In the genomic region with DNA sequence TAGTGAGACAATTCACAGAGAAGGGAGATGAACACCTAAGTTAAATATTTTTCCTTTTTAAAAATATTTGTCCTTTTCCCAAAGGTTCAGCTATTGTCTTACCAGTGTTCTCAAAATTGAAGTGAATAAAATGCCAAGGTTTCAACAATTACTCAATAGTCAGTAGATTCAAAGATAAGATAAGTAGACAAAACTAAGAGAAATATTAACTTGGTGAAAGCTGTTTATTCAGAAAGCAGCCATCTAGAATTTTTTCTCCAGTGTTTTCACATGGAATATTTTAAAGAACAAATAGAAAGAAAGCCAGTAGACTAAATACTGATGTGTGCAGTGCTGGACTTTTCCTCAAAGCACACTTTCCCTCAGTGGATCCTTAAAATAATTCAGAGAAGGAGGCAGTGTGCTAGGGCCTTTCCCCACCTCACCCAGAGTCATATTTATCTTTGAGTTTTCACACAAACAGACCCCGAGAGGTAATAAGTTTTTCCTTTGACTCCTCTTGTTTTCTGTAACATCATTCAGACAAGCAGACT, we compare ENCODE assay signal across 1 cellular context.
TF ChIP-seq lines count a peak whose summit lies in the region.

No MANE protein-coding gene starts in this region.

TF ChIP-seq in GM12878, 131 proteins besides CTCF, POLR2A, EP300 and RAD21 (continued from another document):
- TF ChIP-seq ZZZ3 (IDR thresholded peaks at IDR 0.05; ENCODE audit: control insufficient read depth, insufficient read length, low read depth) (no peak), ASH2L (IDR thresholded peaks at IDR 0.05; ENCODE audit: borderline replicate concordance, low read depth) (no peak), ESRRA (IDR thresholded peaks at IDR 0.05; ENCODE audit: low read length) (no peak), SREBF2 (IDR thresholded peaks at IDR 0.05; ENCODE audit: low read length) (no peak), MTA2 (IDR thresholded peaks at IDR 0.05; ENCODE audit: low read depth) (no peak), TCF12 (IDR thresholded peaks at IDR 0.05; ENCODE audit: low read depth, low read length) (no peak), PAX8 (IDR thresholded peaks at IDR 0.05) (0 out of 2 replicates have a peak, but pooled peaks have one; percentile 42), RBBP5 (conservative IDR thresholded peaks at IDR 0.05) (no peak), SMAD5 (IDR thresholded peaks at IDR 0.05; ENCODE audit: low read depth) (0 out of 2 replicates have a peak, but pooled peaks have one; percentile 23), TCF3 (IDR thresholded peaks at IDR 0.05; ENCODE audit: borderline replicate concordance, insufficient read depth, low read depth, low read length) (no peak), IRF4 (IDR thresholded peaks at IDR 0.05; ENCODE audit: low read depth, low read length) (no peak), ZBED1 (IDR thresholded peaks at IDR 0.05; ENCODE audit: borderline replicate concordance) (peak; percentile 45; the same call in 1 of the 2 replicates), RELA (IDR thresholded peaks at IDR 0.05; ENCODE audit: borderline replicate concordance, partially characterized antibody) (no peak), IKZF2 (IDR thresholded peaks at IDR 0.05) (no peak), MEF2A (IDR thresholded peaks at IDR 0.05; ENCODE audit: insufficient read depth, low read depth, low read length) (no peak), ZNF217 (IDR thresholded peaks at IDR 0.05) (no peak), BRCA1 (IDR thresholded peaks at IDR 0.05; ENCODE audit: low read depth, low read length) (no peak), SUZ12 (IDR thresholded peaks at IDR 0.05; ENCODE audit: unreplicated experiment) (no peak), FOS (IDR thresholded peaks at IDR 0.05; ENCODE audit: borderline replicate concordance, extremely low read depth, insufficient read length) (no peak), NBN (IDR thresholded peaks at IDR 0.05) (no peak), FOXM1 (IDR thresholded peaks at IDR 0.05; ENCODE audit: low read depth, low read length) (no peak), SUPT20H (IDR thresholded peaks at IDR 0.05; ENCODE audit: borderline replicate concordance, control insufficient read depth, low read depth, low read length) (no peak), YBX1 (IDR thresholded peaks at IDR 0.05) (no peak)
- TF ChIP-seq, protein P1, sequence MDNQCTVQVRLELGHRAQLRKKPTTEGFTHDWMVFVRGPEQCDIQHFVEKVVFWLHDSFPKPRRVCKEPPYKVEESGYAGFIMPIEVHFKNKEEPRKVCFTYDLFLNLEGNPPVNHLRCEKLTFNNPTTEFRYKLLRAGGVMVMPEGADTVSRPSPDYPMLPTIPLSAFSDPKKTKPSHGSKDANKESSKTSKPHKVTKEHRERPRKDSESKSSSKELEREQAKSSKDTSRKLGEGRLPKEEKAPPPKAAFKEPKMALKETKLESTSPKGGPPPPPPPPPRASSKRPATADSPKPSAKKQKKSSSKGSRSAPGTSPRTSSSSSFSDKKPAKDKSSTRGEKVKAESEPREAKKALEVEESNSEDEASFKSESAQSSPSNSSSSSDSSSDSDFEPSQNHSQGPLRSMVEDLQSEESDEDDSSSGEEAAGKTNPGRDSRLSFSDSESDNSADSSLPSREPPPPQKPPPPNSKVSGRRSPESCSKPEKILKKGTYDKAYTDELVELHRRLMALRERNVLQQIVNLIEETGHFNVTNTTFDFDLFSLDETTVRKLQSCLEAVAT (IDR thresholded peaks at IDR 0.05) = peak; percentile 9; the same call in 1 of the 2 replicates
- TF ChIP-seq, protein P2, sequence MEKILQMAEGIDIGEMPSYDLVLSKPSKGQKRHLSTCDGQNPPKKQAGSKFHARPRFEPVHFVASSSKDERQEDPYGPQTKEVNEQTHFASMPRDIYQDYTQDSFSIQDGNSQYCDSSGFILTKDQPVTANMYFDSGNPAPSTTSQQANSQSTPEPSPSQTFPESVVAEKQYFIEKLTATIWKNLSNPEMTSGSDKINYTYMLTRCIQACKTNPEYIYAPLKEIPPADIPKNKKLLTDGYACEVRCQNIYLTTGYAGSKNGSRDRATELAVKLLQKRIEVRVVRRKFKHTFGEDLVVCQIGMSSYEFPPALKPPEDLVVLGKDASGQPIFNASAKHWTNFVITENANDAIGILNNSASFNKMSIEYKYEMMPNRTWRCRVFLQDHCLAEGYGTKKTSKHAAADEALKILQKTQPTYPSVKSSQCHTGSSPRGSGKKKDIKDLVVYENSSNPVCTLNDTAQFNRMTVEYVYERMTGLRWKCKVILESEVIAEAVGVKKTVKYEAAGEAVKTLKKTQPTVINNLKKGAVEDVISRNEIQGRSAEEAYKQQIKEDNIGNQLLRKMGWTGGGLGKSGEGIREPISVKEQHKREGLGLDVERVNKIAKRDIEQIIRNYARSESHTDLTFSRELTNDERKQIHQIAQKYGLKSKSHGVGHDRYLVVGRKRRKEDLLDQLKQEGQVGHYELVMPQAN (conservative IDR thresholded peaks at IDR 0.05) = no peak
- TF ChIP-seq, protein P3, sequence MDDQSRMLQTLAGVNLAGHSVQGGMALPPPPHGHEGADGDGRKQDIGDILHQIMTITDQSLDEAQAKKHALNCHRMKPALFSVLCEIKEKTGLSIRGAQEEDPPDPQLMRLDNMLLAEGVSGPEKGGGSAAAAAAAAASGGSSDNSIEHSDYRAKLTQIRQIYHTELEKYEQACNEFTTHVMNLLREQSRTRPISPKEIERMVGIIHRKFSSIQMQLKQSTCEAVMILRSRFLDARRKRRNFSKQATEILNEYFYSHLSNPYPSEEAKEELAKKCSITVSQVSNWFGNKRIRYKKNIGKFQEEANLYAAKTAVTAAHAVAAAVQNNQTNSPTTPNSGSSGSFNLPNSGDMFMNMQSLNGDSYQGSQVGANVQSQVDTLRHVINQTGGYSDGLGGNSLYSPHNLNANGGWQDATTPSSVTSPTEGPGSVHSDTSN (IDR thresholded peaks at IDR 0.05; ENCODE audit: insufficient replicate concordance, low read depth, low read length) = no peak
- TF ChIP-seq, protein P4, sequence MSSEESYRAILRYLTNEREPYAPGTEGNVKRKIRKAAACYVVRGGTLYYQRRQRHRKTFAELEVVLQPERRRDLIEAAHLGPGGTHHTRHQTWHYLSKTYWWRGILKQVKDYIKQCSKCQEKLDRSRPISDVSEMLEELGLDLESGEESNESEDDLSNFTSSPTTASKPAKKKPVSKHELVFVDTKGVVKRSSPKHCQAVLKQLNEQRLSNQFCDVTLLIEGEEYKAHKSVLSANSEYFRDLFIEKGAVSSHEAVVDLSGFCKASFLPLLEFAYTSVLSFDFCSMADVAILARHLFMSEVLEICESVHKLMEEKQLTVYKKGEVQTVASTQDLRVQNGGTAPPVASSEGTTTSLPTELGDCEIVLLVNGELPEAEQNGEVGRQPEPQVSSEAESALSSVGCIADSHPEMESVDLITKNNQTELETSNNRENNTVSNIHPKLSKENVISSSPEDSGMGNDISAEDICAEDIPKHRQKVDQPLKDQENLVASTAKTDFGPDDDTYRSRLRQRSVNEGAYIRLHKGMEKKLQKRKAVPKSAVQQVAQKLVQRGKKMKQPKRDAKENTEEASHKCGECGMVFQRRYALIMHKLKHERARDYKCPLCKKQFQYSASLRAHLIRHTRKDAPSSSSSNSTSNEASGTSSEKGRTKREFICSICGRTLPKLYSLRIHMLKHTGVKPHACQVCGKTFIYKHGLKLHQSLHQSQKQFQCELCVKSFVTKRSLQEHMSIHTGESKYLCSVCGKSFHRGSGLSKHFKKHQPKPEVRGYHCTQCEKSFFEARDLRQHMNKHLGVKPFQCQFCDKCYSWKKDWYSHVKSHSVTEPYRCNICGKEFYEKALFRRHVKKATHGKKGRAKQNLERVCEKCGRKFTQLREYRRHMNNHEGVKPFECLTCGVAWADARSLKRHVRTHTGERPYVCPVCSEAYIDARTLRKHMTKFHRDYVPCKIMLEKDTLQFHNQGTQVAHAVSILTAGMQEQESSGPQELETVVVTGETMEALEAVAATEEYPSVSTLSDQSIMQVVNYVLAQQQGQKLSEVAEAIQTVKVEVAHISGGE (CRISPR knock-in tag; IDR thresholded peaks at IDR 0.05) = no peak
- TF ChIP-seq, protein P5, sequence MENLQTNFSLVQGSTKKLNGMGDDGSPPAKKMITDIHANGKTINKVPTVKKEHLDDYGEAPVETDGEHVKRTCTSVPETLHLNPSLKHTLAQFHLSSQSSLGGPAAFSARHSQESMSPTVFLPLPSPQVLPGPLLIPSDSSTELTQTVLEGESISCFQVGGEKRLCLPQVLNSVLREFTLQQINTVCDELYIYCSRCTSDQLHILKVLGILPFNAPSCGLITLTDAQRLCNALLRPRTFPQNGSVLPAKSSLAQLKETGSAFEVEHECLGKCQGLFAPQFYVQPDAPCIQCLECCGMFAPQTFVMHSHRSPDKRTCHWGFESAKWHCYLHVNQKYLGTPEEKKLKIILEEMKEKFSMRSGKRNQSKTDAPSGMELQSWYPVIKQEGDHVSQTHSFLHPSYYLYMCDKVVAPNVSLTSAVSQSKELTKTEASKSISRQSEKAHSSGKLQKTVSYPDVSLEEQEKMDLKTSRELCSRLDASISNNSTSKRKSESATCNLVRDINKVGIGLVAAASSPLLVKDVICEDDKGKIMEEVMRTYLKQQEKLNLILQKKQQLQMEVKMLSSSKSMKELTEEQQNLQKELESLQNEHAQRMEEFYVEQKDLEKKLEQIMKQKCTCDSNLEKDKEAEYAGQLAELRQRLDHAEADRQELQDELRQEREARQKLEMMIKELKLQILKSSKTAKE (IDR thresholded peaks at IDR 0.05; ENCODE audit: low read depth, poor library complexity, severe bottlenecking) = no peak
- TF ChIP-seq, protein P6, sequence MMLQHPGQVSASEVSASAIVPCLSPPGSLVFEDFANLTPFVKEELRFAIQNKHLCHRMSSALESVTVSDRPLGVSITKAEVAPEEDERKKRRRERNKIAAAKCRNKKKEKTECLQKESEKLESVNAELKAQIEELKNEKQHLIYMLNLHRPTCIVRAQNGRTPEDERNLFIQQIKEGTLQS (IDR thresholded peaks at IDR 0.05; ENCODE audit: borderline replicate concordance, extremely low read depth, low read depth, low read length) = no peak
